ENCODE assay signal across 8 cellular contexts in the genomic region with DNA sequence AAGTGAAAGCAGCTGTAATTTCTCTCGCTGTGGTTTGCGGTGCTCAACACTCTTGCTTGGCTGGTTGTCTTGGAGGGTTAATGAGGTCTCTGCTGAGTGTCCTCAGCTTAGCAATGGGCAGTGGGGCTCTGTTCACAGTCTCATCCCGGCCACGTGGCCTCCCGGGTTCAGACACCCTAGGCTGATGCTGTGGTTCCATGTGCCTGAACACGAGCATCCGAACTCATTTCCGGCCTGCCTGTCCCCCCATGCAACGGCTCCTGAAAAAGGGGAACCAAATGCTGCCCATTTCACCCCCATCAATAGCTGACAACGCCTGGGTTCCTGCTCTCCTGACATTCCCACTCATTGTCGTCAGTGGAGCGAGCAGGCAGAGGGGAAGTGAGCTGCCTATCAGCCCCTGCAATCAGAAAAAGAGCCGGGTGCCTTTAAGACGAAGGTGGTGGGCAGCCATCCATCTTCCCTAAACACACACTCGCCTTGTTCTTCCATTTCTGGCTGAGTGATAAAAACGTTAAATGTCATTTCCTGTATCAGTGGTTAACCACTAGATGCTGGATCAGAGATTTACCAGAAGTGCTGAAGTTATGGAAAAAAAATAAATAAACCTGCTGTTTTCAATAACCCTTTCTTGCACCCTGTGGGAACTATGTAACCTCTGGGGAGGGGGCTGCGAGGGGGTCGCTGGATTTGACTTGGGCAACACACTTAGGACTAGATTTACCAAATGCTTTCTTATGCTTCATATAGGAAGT.
A peak's percentile ranks its signal among the peaks of the same experiment; 100 is the strongest.
DNase-seq lines count a peak whose midpoint lies in the region; ATAC-seq and TF ChIP-seq lines count a peak whose summit lies in the region.

No MANE protein-coding gene starts in this region.

- TF ChIP-seq POLR2A in NB4 (IDR thresholded peaks at IDR 0.05; ENCODE audit: extremely low read depth, insufficient read length), result no peak

- peak; percentile 75 for DNase-seq in GM03348 (ENCODE audit: low spot score)
- DNase-seq in GM23338 (ENCODE audit: low spot score), result no peak
- peak; percentile 98 for DNase-seq in NB4 (ENCODE audit: low read depth)
- peak; percentile 82 to 85 for DNase-seq in activated T-cell treated with anti-CD3 and anti-CD28 coated beads, Interleukin-2, amount 50 U/mL, for 48 hours
- DNase-seq in Right ventricle myocardium superior, result peak; percentile 63
- peak; percentile 56 for DNase-seq in putamen (ENCODE audit: low spot score)
- DNase-seq in NCI-H1694 (lab: John Stamatoyannopoulos, UW), result no peak
- DNase-seq in NCI-H2171 (lab: John Stamatoyannopoulos, UW), result no peak

- H3K4me1 Mint-ChIP-seq in GM23338, result peaks cover 44% of the 10 kb centered on the region

- ATAC-seq in GM23338 (no peak), Right ventricle myocardium superior (ENCODE audit: poor library complexity) (peak; percentile 66)

- no peak overlapping the region for H3K4me3 Mint-ChIP-seq in GM23338

- H3K9me3 Mint-ChIP-seq in GM23338, result peaks cover 2% of the 10 kb centered on the region; the same call in 2 of the 3 replicates

- peaks cover 13% of the 10 kb centered on the region for H3K27me3 Mint-ChIP-seq in GM23338 (ENCODE audit: insufficient read depth, low read depth, poor library complexity)

- no peaks in the 10 kb centered on the region for H3K36me3 ChIP-seq in GM23338 (ENCODE audit: insufficient read depth)

- no peaks in the 10 kb centered on the region for H4K20me1 ChIP-seq in GM23338 (replicated peaks; ENCODE audit: insufficient read depth)

- no peaks in the 10 kb centered on the region for H3K27me3 ChIP-seq in GM23338 (ENCODE audit: insufficient read depth)

- no peak overlapping the region for H3K27ac Mint-ChIP-seq in GM23338

- peaks cover 2% of the 10 kb centered on the region; the same call in 1 of the 3 replicates for H3K36me3 Mint-ChIP-seq in GM23338 (ENCODE audit: low read depth)

- H2AFZ ChIP-seq in GM23338, result peak overlapping the region; percentile 10; the same call in 1 of the 2 replicates

- no peaks in the 10 kb centered on the region for H3K79me2 ChIP-seq in GM23338 (replicated peaks; ENCODE audit: insufficient read depth)

- H3F3A ChIP-seq in GM23338 (replicated peaks; ENCODE audit: low read depth), result peaks cover 6% of the 10 kb centered on the region; the same call in 1 of the 2 replicates

- H3K4me3 ChIP-seq in GM23338 (no peak overlapping the region), NB4 (ENCODE audit: low read depth, low read length) (peak overlapping the region; percentile 40)

- H3K4me2 ChIP-seq in GM23338, result no peak overlapping the region

- H3K9me2 ChIP-seq in GM23338 (ENCODE audit: insufficient read depth), result no peaks in the 10 kb centered on the region

- TF ChIP-seq CTCF in GM23338 (conservative IDR thresholded peaks at IDR 0.05; ENCODE audit: low read depth in 2 of 2) (no peak), NB4 (IDR thresholded peaks at IDR 0.05; ENCODE audit: low read depth, low read length) (no peak)

- peaks cover 30% of the 10 kb centered on the region for H3K4me1 ChIP-seq in GM23338 (ENCODE audit: insufficient read depth)

- H3K27ac ChIP-seq in GM23338 (ENCODE audit: low read depth), result no peak overlapping the region; the same call in 1 of the 2 replicates

- intact Hi-C loops in Right ventricle myocardium superior (cut with DNase I), result no loop called here

TF ChIP-seq in GM23338, 12 proteins besides CTCF, POLR2A, EP300 and RAD21:
- no peak for TF ChIP-seq JUNB (IDR thresholded peaks at IDR 0.05; ENCODE audit: unreplicated experiment)
- TF ChIP-seq ZNF462 (CRISPR knock-in tag; IDR thresholded peaks at IDR 0.05), result no peak
- TF ChIP-seq, protein P1, sequence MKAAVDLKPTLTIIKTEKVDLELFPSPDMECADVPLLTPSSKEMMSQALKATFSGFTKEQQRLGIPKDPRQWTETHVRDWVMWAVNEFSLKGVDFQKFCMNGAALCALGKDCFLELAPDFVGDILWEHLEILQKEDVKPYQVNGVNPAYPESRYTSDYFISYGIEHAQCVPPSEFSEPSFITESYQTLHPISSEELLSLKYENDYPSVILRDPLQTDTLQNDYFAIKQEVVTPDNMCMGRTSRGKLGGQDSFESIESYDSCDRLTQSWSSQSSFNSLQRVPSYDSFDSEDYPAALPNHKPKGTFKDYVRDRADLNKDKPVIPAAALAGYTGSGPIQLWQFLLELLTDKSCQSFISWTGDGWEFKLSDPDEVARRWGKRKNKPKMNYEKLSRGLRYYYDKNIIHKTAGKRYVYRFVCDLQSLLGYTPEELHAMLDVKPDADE (IDR thresholded peaks at IDR 0.05), result no peak
- no peak for TF ChIP-seq NANOG (IDR thresholded peaks at IDR 0.05; ENCODE audit: borderline replicate concordance)
- TF ChIP-seq ZNF331 (CRISPR knock-in tag; IDR thresholded peaks at IDR 0.05; ENCODE audit: low read depth), result no peak
- no peak for TF ChIP-seq POLR2AphosphoS5 (IDR thresholded peaks at IDR 0.05; ENCODE audit: low read depth)
- TF ChIP-seq EZH2 (IDR thresholded peaks at IDR 0.05; ENCODE audit: low read depth, unreplicated experiment), result no peak
- no peak for TF ChIP-seq CREB1 (CRISPR knock-in tag; IDR thresholded peaks at IDR 0.05; ENCODE audit: low read depth)

Comparison
In these comparisons a context has a peak if more than half of its experiments do, and no peak if none do; other contexts are left out.
1. DNase-seq: peak in GM03348 (single experiment), NB4 (single experiment), activated T-cell treated with anti-CD3 and anti-CD28 coated beads, Interleukin-2, amount 50 U/mL, for 48 hours (2 of 2), Right ventricle myocardium superior (single experiment) and putamen (single experiment); none in GM23338 (single experiment), NCI-H1694 (single experiment) and NCI-H2171 (single experiment).